21 cellular contexts compared by ENCODE assay signal in the genomic region with DNA sequence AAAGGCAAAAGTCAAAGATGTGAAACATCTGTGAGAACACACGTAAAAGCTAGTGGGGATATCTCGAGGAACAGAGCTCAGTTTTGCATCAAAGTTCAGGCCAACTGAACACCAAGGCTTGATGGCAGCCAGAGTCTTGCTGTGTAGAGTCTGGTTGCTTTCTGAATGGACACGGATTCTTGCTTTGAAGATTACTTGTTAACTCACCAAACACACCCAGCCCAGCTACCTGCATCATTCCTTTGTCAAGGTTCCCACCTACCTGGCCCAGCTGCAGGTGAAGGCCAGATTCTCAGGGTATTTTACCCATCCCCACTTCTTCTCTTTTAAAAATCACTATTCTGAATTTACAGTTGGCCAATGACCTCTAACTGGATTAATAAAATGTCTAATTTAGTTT.
DNase-seq lines count a peak whose midpoint lies in the region; ATAC-seq and TF ChIP-seq lines count a peak whose summit lies in the region.
"Had no signal": no experiment of that assay in that cellular context is flagged by ENCODE, and none has a peak within 500 bp of the region (broad histone marks: within the 10 kb centered on the region; RNA-seq: fewer than 3 reads in every experiment).

No MANE protein-coding gene starts in this region.

- H3K36me3 ChIP-seq in prostate gland, result no peaks in the 10 kb centered on the region
- H3K36me3 ChIP-seq: BE2C, HAP-1 had no signal

- no peaks in the 10 kb centered on the region for H3K4me1 ChIP-seq in prostate gland (replicated peaks)

- intact Hi-C loops in prostate gland (cut with DNase I), result no loop called here

- WGBS in prostate gland, result 31% methylated on average over 3 of the region's 3 CpGs

- no peaks in the 10 kb centered on the region for H3K27me3 ChIP-seq in prostate gland (replicated peaks; ENCODE audit: insufficient read depth)
- H3K27me3 ChIP-seq: BE2C had no signal

- TF ChIP-seq CTCF in VCaP (conservative IDR thresholded peaks at IDR 0.05) (no peak), coronary artery (IDR thresholded peaks at IDR 0.05) (no peak), prostate gland (IDR thresholded peaks at IDR 0.05) (no peak), GM20000 (IDR thresholded peaks at IDR 0.05; ENCODE audit: extremely low read depth, missing control alignments) (no peak)

- no peak for ATAC-seq in HG03342 (IDR thresholded peaks at IDR 0.05; ENCODE audit: unreplicated experiment)
- ATAC-seq: GM23338, Panc1 had no signal

- no peak for TF ChIP-seq POLR2A in prostate gland (IDR thresholded peaks at IDR 0.05)

- H3K27ac ChIP-seq in VCaP, result peak overlapping the region; percentile 83; the same call in 1 of the 2 replicates
- H3K27ac ChIP-seq in coronary artery, result peak overlapping the region; percentile 62 to 71
- H3K27ac ChIP-seq in prostate gland, result peak overlapping the region; percentile 46 to 79

- DNase-seq in coronary artery (ENCODE audit: low spot score) (no peak), prostate gland (ENCODE audit: low spot score) (no peak), GM20000 (ENCODE audit: low spot score) (no peak), HuH-7.5 (ENCODE audit: low spot score) (no peak)
- DNase-seq in activated naive CD4-positive, alpha-beta T cell treated with Interleukin-2 at 50 U/mL for 16 hours, result no peak
- DNase-seq: BE2C, DMS79 treated with DMSO at 0.1 percent for 48 hours, KG1, NCI-H1105, NCI-H146, NCI-H2029, NCI-H226, NCI-H510A treated with DMSO at 0.1 percent for 48 hours, NCI-H748 treated with DMSO at 0.1 percent for 48 hours, SIG-M5, SK-N-SH had no signal

- H3K4me3 ChIP-seq in coronary artery (no peak overlapping the region), prostate gland (no peak overlapping the region)
- H3K4me3 ChIP-seq: GM23338, HAP-1 had no signal

- H3K9me3 ChIP-seq in prostate gland, result no peaks in the 10 kb centered on the region
- H3K9me3 ChIP-seq: BE2C, HAP-1, SK-N-SH had no signal
